8 cellular contexts compared by ENCODE assay signal in genomic region chr6:85483041-85483700, GRCh38. TPM values are rescaled to one million over a fixed set of nuclear protein-coding genes. Genes with fewer than 3 reads are reported as not detected.
DNase-seq lines count a peak whose midpoint lies in the region; ATAC-seq and TF ChIP-seq lines count a peak whose summit lies in the region.

No MANE protein-coding gene starts in this region.

- CTCF ChIA-PET in SK-N-SH (lab: Yijun Ruan, JAX), result interaction anchor here (0.5 to 3.5 kb wide), 57 partner anchors 9 to 1559 kb away, joined by 3 to 62 read pairs (median 5); partner anchors contain the start of gene NT5E

- peak; percentile 94 for ATAC-seq in GM21447 (IDR thresholded peaks at IDR 0.05; ENCODE audit: unreplicated experiment)
- ATAC-seq in psoas muscle, result peak; percentile 77 to 92 (median 80)

- 27% methylated on average over 9 of the region's 9 CpGs for WGBS in SK-N-SH (ENCODE audit: low lambda C conversion rate)
- 23 to 27% (median 26%) methylated on average over 9 of the region's 9 CpGs for WGBS in psoas muscle, 3 donors

- H3K27me3 ChIP-seq in SK-N-SH (ENCODE audit: insufficient read depth), result no peaks in the 10 kb centered on the region
- H3K27me3 ChIP-seq in psoas muscle (ENCODE audit: insufficient read depth in 3 of 3, low read length in 2 of 3), result no peaks in the 10 kb centered on the region
- no peaks in the 10 kb centered on the region for H3K27me3 ChIP-seq in vagina

- H3K9me2 ChIP-seq in SK-N-SH, result no peaks in the 10 kb centered on the region

- TF ChIP-seq CTCF in SK-N-SH (IDR thresholded peaks at IDR 0.05), result peak; percentile 99
- peak; percentile 100 for TF ChIP-seq CTCF in psoas muscle (IDR thresholded peaks at IDR 0.05)
- TF ChIP-seq CTCF in vagina (IDR thresholded peaks at IDR 0.05), result peak; percentile 96 to 99 (median 98)

- TF ChIP-seq RAD21 in SK-N-SH (IDR thresholded peaks at IDR 0.05; ENCODE audit: low read length), result peak; percentile 79

- no peak overlapping the region for H2AFZ ChIP-seq in SK-N-SH (ENCODE audit: low read depth)

- no peak overlapping the region; a peak in 1 of 4 replicates for H3K4me3 ChIP-seq in SK-N-SH (ENCODE audit: low read depth in 2 of 2, low read length in 1 of 2)
- no peak overlapping the region for H3K4me3 ChIP-seq in psoas muscle
- H3K4me3 ChIP-seq in vagina, result no peak overlapping the region

- H3K36me3 ChIP-seq in SK-N-SH (replicated peaks in 1 of 2; ENCODE audit: control insufficient read depth in 1 of 2, insufficient read depth in 2 of 2, low read length in 1 of 2) (peaks cover 69 to 72% of the 10 kb centered on the region in 2 experiments), psoas muscle (ENCODE audit: insufficient read depth in 1 of 2, low read depth in 1 of 2) (no peaks in the 10 kb centered on the region), vagina (no peaks in the 10 kb centered on the region)

- H3K27ac ChIP-seq in SK-N-SH (ENCODE audit: low read depth in 2 of 2, low read length in 1 of 2) (peak overlapping the region; percentile 67 to 92), psoas muscle (no peak overlapping the region), vagina (peak overlapping the region; percentile 58)

- no peak for TF ChIP-seq POLR2A in vagina (IDR thresholded peaks at IDR 0.05)

- H3K9ac ChIP-seq in SK-N-SH, result peak overlapping the region; percentile 11; the same call in 1 of the 2 replicates

- H3K4me2 ChIP-seq in SK-N-SH, result peak overlapping the region; percentile 30

- POLR2A ChIA-PET in SK-N-SH (lab: Yijun Ruan, JAX), result no interaction called here

- H3F3A ChIP-seq in SK-N-SH (replicated peaks; ENCODE audit: insufficient read depth), result peaks cover 36% of the 10 kb centered on the region

- no peaks in the 10 kb centered on the region for H3K9me3 ChIP-seq in SK-N-SH
- H3K9me3 ChIP-seq in psoas muscle, result no peaks in the 10 kb centered on the region
- H3K9me3 ChIP-seq in vagina, result no peaks in the 10 kb centered on the region

- H3K4me1 ChIP-seq in SK-N-SH (ENCODE audit: control insufficient read depth in 1 of 2, insufficient read depth in 2 of 2, low read depth in 1 of 2, low read length in 1 of 2), result peaks cover 6 to 15% of the 10 kb centered on the region in 2 experiments; a peak in 3 of 4 replicates
- no peaks in the 10 kb centered on the region for H3K4me1 ChIP-seq in psoas muscle
- H3K4me1 ChIP-seq in vagina, result peaks cover 11% of the 10 kb centered on the region

- peaks cover 39% of the 10 kb centered on the region for H3K79me2 ChIP-seq in SK-N-SH (ENCODE audit: insufficient read depth)

- no peaks in the 10 kb centered on the region for H4K20me1 ChIP-seq in SK-N-SH (ENCODE audit: insufficient read depth)

- TF ChIP-seq EP300 in SK-N-SH (IDR thresholded peaks at IDR 0.05; ENCODE audit: borderline replicate concordance in 1 of 2, low read depth in 1 of 2, low read length in 1 of 2), result no peak

- DNase-seq in EH (ENCODE audit: low read depth), result peak; percentile 80
- peak; percentile 80 for DNase-seq in HT1080 (ENCODE audit: low read depth)
- peak; percentile 64 for DNase-seq in SK-N-SH
- peak; percentile 82 for DNase-seq in activated naive CD4-positive, alpha-beta T cell treated with Interleukin-2 at 50 U/mL for 16 hours
- DNase-seq in head of caudate nucleus, result peak in 41 of 42 donors; percentile 55 to 91 (median 81)
- peak; percentile 79 to 86 for DNase-seq in psoas muscle
- DNase-seq in vagina (ENCODE audit: extremely low spot score in 2 of 2), result no peak

- intact Hi-C loops in head of caudate nucleus (cut with DNase I) (loop anchor here (2.0 kb wide), 1 partner anchor 128 kb away; no protein-coding TSS in a partner anchor), psoas muscle (cut with DNase I) (loop anchor here in 1 of 2 donors (2.0 kb wide), 1 partner anchor 128 kb away; no protein-coding TSS in a partner anchor), vagina (cut with DNase I) (loop anchor here (2.0 kb wide), 1 partner anchor 128 kb away; no protein-coding TSS in a partner anchor)

TF ChIP-seq in SK-N-SH, 30 proteins besides CTCF, POLR2A, EP300 and RAD21:
- TF ChIP-seq SMC3 (IDR thresholded peaks at IDR 0.05; ENCODE audit: low read depth, low read length) (peak; percentile 93), MXI1 (IDR thresholded peaks at IDR 0.05; ENCODE audit: low read depth, low read length) (no peak), GATA2 (CRISPR knock-in tag; IDR thresholded peaks at IDR 0.05) (no peak), MAX (IDR thresholded peaks at IDR 0.05; ENCODE audit: low read depth) (no peak; the same call in 1 of the 2 replicates), SIN3A (IDR thresholded peaks at IDR 0.05; ENCODE audit: borderline replicate concordance, low read depth, low read length) (peak; percentile 86; the same call in 1 of the 2 replicates), PBX3 (IDR thresholded peaks at IDR 0.05) (peak; percentile 14; the same call in 1 of the 2 replicates), JUND (IDR thresholded peaks at IDR 0.05) (no peak), FOXM1 (IDR thresholded peaks at IDR 0.05; ENCODE audit: low read depth) (no peak)
TF ChIP-seq in SK-N-SH: peak in this region for 3.

RNA-seq across cellular contexts. Expression of gene NT5E, which starts 33.3 kb away (rescaled TPM):
- 0.47 and 1.3 TPM in 2 replicates for total RNA-seq in HT1080 (2014; rRNA removed; shearing (Covaris generic))
- polyA plus RNA-seq in HT1080 (2015; cell fraction: cytosol; rRNA removed), result 0.26 and 0.29 TPM in 2 replicates
- 0.99 and 1.3 TPM in 2 replicates for polyA plus RNA-seq in HT1080 (2015; cell fraction: nucleus; rRNA removed)
- polyA plus RNA-seq in SK-N-SH (2012; rRNA removed) (443 and 528 TPM in 2 replicates), psoas muscle (1 to 10 TPM in 1 of 3 donors, under 1 TPM in 2; 0.57 to 2.3 (median 0.90) TPM)
- polyA plus RNA-seq in SK-N-SH (2012; cell fraction: cytosol; rRNA removed), result 569 and 615 TPM in 2 replicates
- polyA plus RNA-seq in SK-N-SH (2012; cell fraction: nucleus; rRNA removed), result 256 and 330 TPM in 2 replicates
- total RNA-seq in psoas muscle (1 to 10 TPM in 3 of 4 donors, under 1 TPM in 1; 0.90 to 3.9 (median 3.0) TPM), vagina (87.2 TPM)

Comparison
In these comparisons a context has a peak if more than half of its experiments do, and no peak if none do; other contexts are left out.
1. DNase-seq: peak in EH (single experiment), HT1080 (single experiment), SK-N-SH (single experiment), activated naive CD4-positive, alpha-beta T cell treated with Interleukin-2 at 50 U/mL for 16 hours (single experiment), head of caudate nucleus (41 of 42) and psoas muscle (2 of 2); none in vagina (0 of 2).
2. RNA of gene NT5E, which starts 33.3 kb away (total RNA-seq): 87.2 TPM in vagina (single experiment); 0.90 to 3.9 TPM in psoas muscle and 0.47 to 1.3 TPM in HT1080; every median in the first group is over 10 times any median in the second.
3. Peak in every context shown above with its lines, with median percentiles within 50 percentile points of each other: CTCF ChIP-seq.